Comparison of ENCODE assay signal across 21 cellular contexts in genomic region chr13:96279904-96280303, GRCh38.
A peak's percentile ranks its signal among the peaks of the same experiment; 100 is the strongest.
DNase-seq lines count a peak whose midpoint lies in the region; ATAC-seq, FAIRE-seq and TF ChIP-seq lines count a peak whose summit lies in the region.
"Had no signal": no experiment of that assay in that cellular context is flagged by ENCODE, and none has a peak within 500 bp of the region (broad histone marks: within the 10 kb centered on the region; RNA-seq: fewer than 3 reads in every experiment).

No MANE protein-coding gene starts in this region.

- H3K4me3 ChIP-seq in pancreas = no peak overlapping the region
- H3K4me3 ChIP-seq: BLaER1 had no signal

- intact Hi-C loops in pancreas (cut with DNase I) = no loop called here

- TF ChIP-seq CTCF in pancreas (IDR thresholded peaks at IDR 0.05) = no peak

- H3K9me3 ChIP-seq in pancreas = no peaks in the 10 kb centered on the region
- H3K9me3 ChIP-seq: BLaER1 had no signal

- no peaks in the 10 kb centered on the region for H3K27me3 ChIP-seq in pancreas
- H3K27me3 ChIP-seq: BLaER1 had no signal

- 86 to 90% methylated on average over 3 of the region's 3 CpGs for WGBS in pancreas, 2 donors

- DNase-seq in DMS153 (lab: John Stamatoyannopoulos, UW) (peak; percentile 38), DMS153 treated with DMSO at 0.1 percent for 48 hours (lab: John Stamatoyannopoulos, UW; ENCODE audit: unreplicated experiment) (no peak), NCI-H1436 treated with DMSO at 0.1 percent for 48 hours (lab: John Stamatoyannopoulos, UW) (peak; percentile 9), NCI-H748 (lab: John Stamatoyannopoulos, UW; ENCODE audit: unreplicated experiment) (peak; percentile 52), pancreas (no peak), NCI-H187 treated with DMSO at 0.1 percent for 48 hours (lab: John Stamatoyannopoulos, UW) (no peak)
- DNase-seq: AML-193, Calu3, DMS 273 treated with DMSO at 0.1 percent for 48 hours, DMS79 treated with DMSO at 0.1 percent for 48 hours, EL, HCEC 1CT, HFFc6 had no signal

- ATAC-seq in pancreas (peak in 3 of 4 donors; percentile 38 to 83 (median 67)), GM19023 (IDR thresholded peaks at IDR 0.05; ENCODE audit: unreplicated experiment) (no peak), HG02870 (IDR thresholded peaks at IDR 0.05; ENCODE audit: unreplicated experiment) (no peak)

- FAIRE-seq in pancreas (lab: Jason Lieb, UNC) = no peak
- FAIRE-seq: G401.6, GM12891, H1 had no signal

- H3K27ac ChIP-seq in pancreas = no peak overlapping the region
- H3K27ac ChIP-seq: 22Rv1, BLaER1, HL-60 had no signal

- no peaks in the 10 kb centered on the region for H3K4me1 ChIP-seq in pancreas
- H3K4me1 ChIP-seq: BLaER1 had no signal

- no peaks in the 10 kb centered on the region for H3K36me3 ChIP-seq in pancreas
- H3K36me3 ChIP-seq: BLaER1 had no signal

Comparison
In these comparisons a context has a peak if more than half of its experiments do, and no peak if none do; other contexts are left out.
1. DNase-seq: peak in DMS153 (single experiment), NCI-H1436 treated with DMSO at 0.1 percent for 48 hours (single experiment) and NCI-H748 (single experiment); none in DMS153 treated with DMSO at 0.1 percent for 48 hours (single experiment), pancreas (0 of 6) and NCI-H187 treated with DMSO at 0.1 percent for 48 hours (single experiment).
2. ATAC-seq: peak in pancreas (3 of 4); none in GM19023 (single experiment) and HG02870 (single experiment).